In the genomic region with DNA sequence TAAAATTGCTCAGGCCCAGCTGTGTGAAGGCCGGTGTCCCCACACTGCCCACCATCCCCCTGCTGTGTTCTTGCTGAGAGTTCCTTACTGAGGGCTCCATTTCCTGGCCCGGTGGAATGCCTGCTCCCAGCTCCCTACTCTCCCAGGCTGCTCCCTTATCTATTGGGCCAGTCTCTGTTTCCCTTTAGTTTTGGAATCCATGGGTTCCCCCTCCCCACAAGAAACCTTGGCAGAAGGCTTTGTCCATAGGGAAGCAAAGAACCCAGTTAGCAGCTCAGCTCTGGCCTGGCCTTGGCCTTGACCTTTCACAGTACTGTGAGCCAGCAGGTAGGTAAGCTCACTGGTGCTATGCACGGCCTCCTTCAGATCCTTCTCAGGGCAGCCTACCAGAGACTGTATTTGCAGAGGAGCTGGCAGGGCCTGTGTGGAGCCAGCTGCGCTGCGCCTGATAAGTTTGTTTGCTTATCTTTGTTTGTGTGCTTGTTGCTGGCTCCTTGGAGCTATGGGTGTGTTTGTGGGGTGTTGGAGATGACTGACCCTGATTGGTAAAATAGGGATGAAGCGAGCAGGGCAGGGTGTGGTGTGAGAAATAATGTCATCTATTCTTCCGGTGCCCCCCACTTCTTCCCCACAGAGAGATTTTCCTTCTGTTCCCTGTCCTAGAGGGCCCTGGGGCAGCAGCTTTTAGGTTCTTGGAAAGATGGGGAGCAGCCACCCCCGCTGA, we compare ENCODE assay signal across 8 cellular contexts. TPM values are rescaled to one million over a fixed set of nuclear protein-coding genes. Genes with fewer than 3 reads are reported as not detected.
DNase-seq lines count a peak whose midpoint lies in the region; ATAC-seq and TF ChIP-seq lines count a peak whose summit lies in the region.

No MANE protein-coding gene starts in this region.

- peak; percentile 87 for DNase-seq in NCI-H146 (lab: John Stamatoyannopoulos, UW)
- peak; percentile 62 to 94 for DNase-seq in T47D (ENCODE audit: low read depth in 1 of 2, low spot score in 1 of 2)
- DNase-seq in lower lobe of right lung: peak; percentile 88
- DNase-seq in transverse colon: peak; percentile 85
- DNase-seq in activated CD8-positive, alpha-beta memory T cell treated with anti-CD3 and anti-CD28 coated beads, Interleukin-2, amount 10 ng/mL, durations not matched to agents 7 days and 5 days: no peak
- DNase-seq in NOMO-1 treated with DMSO at 0.1 percent for 48 hours (lab: John Stamatoyannopoulos, UW; ENCODE audit: unreplicated experiment): no peak

- no peaks in the 10 kb centered on the region for H3K9me3 ChIP-seq in BLaER1
- H3K9me3 ChIP-seq in lower lobe of right lung: no peaks in the 10 kb centered on the region
- H3K9me3 ChIP-seq in transverse colon: no peaks in the 10 kb centered on the region

- H3K4me3 Mint-ChIP-seq in activated CD8-positive, alpha-beta memory T cell treated with anti-CD3 and anti-CD28 coated beads, Interleukin-2, amount 10 ng/mL, durations not matched to agents 7 days and 5 days: no peak overlapping the region

- H3K27ac Mint-ChIP-seq in activated CD8-positive, alpha-beta memory T cell treated with anti-CD3 and anti-CD28 coated beads, Interleukin-2, amount 10 ng/mL, durations not matched to agents 7 days and 5 days: no peak overlapping the region

- TF ChIP-seq POLR2A in transverse colon (IDR thresholded peaks at IDR 0.05): peak; percentile 49

- H3K27ac ChIP-seq in BLaER1 (peak overlapping the region; percentile 92), lower lobe of right lung (peak overlapping the region; percentile 79), transverse colon (peak overlapping the region; percentile 84 to 94 (median 92))

- peaks cover 4% of the 10 kb centered on the region for H3K36me3 Mint-ChIP-seq in activated CD8-positive, alpha-beta memory T cell treated with anti-CD3 and anti-CD28 coated beads, Interleukin-2, amount 10 ng/mL, durations not matched to agents 7 days and 5 days

- in situ Hi-C loops in T47D (cut with HindIII; ENCODE audit: low pct_unique_long_range_greater_than_20kb, low sequenced_read_pairs) (no loop called here), transverse colon (cut with MboI; ENCODE audit: low pct_ligation_motif_present in 1 of 4, low pct_unique_long_range_greater_than_20kb in 1 of 4, low sequenced_read_pairs in 3 of 4) (no loop called here)

- H3K4me3 ChIP-seq in BLaER1: peak overlapping the region; percentile 51
- peak overlapping the region; percentile 8 for H3K4me3 ChIP-seq in lower lobe of right lung
- no peak overlapping the region for H3K4me3 ChIP-seq in transverse colon

- H3K9ac ChIP-seq in BLaER1: peak overlapping the region; percentile 78

- TF ChIP-seq CTCF in lower lobe of right lung (IDR thresholded peaks at IDR 0.05) (no peak), transverse colon (IDR thresholded peaks at IDR 0.05) (no peak)

- peak overlapping the region; percentile 89 for H3K4me2 ChIP-seq in BLaER1

- CTCF ChIA-PET in activated CD8-positive, alpha-beta memory T cell treated with anti-CD3 and anti-CD28 coated beads, Interleukin-2, amount 10 ng/mL, durations not matched to agents 7 days and 5 days (lab: Charles Lee): interaction anchor here (2.9 to 3.6 kb wide), 3 partner anchors 16 to 43 kb away, joined by 11 to 18 read pairs (median 14); no protein-coding TSS in a partner anchor

- ATAC-seq in lower lobe of right lung (peak; percentile 95 to 96), GM19395 (IDR thresholded peaks at IDR 0.05; ENCODE audit: unreplicated experiment) (no peak)
- ATAC-seq in activated CD8-positive, alpha-beta memory T cell treated with anti-CD3 and anti-CD28 coated beads, Interleukin-2, amount 10 ng/mL, durations not matched to agents 7 days and 5 days: no peak

- H4K20me1 ChIP-seq in BLaER1: peaks cover 100% of the 10 kb centered on the region

- no peaks in the 10 kb centered on the region for H3K9me3 Mint-ChIP-seq in activated CD8-positive, alpha-beta memory T cell treated with anti-CD3 and anti-CD28 coated beads, Interleukin-2, amount 10 ng/mL, durations not matched to agents 7 days and 5 days (ENCODE audit: low read depth)

- no peaks in the 10 kb centered on the region for H3K27me3 Mint-ChIP-seq in activated CD8-positive, alpha-beta memory T cell treated with anti-CD3 and anti-CD28 coated beads, Interleukin-2, amount 10 ng/mL, durations not matched to agents 7 days and 5 days

- intact Hi-C loops in lower lobe of right lung (cut with DNase I): no loop called here
- intact Hi-C loops in transverse colon (cut with DNase I; ENCODE audit: low total_unique reads): no loop called here

- H3K27me3 ChIP-seq in BLaER1 (no peaks in the 10 kb centered on the region), lower lobe of right lung (ENCODE audit: low read depth) (no peaks in the 10 kb centered on the region), transverse colon (no peaks in the 10 kb centered on the region)

- TF ChIP-seq EP300 in transverse colon (IDR thresholded peaks at IDR 0.05; ENCODE audit: low read depth): peak; percentile 35

- 29 to 41% methylated on average over 2 to 8 of the region's 8 CpGs for whole genome bisulfite sequencing in transverse colon (ENCODE audit: low coverage in 1 of 2), 2 donors

- H3K4me1 ChIP-seq in BLaER1 (peaks cover 98% of the 10 kb centered on the region), lower lobe of right lung (peaks cover 59% of the 10 kb centered on the region), transverse colon (peaks cover 75 to 90% (median 76%) of the 10 kb centered on the region in 4 donors)

- peaks cover 7% of the 10 kb centered on the region; the same call in 1 of the 2 replicates for H3K36me3 ChIP-seq in BLaER1
- H3K36me3 ChIP-seq in lower lobe of right lung: no peaks in the 10 kb centered on the region
- no peaks in the 10 kb centered on the region for H3K36me3 ChIP-seq in transverse colon

- H3K4me1 Mint-ChIP-seq in activated CD8-positive, alpha-beta memory T cell treated with anti-CD3 and anti-CD28 coated beads, Interleukin-2, amount 10 ng/mL, durations not matched to agents 7 days and 5 days: peaks cover 41% of the 10 kb centered on the region

RNA-seq across cellular contexts. Expression of gene MLXIP, which starts 19.2 kb away (rescaled TPM):
- total RNA-seq in lower lobe of right lung (55.9 TPM), transverse colon (100 to 1,000 TPM in 3 of 4 donors, 10 to 100 TPM in 1; 99.5 to 302 (median 151) TPM)
- total RNA-seq in activated CD8-positive, alpha-beta memory T cell treated with anti-CD3 and anti-CD28 coated beads, Interleukin-2, amount 10 ng/mL, durations not matched to agents 7 days and 5 days: 10 to 100 TPM; 36.1 to 36.4 TPM

Comparison
In these comparisons a context has a peak if more than half of its experiments do, and no peak if none do; other contexts are left out.
1. H3K4me3 ChIP-seq: peak in BLaER1 (single experiment) and lower lobe of right lung (single experiment); none in transverse colon (0 of 4).
2. DNase-seq: peak in NCI-H146 (single experiment), T47D (2 of 2), lower lobe of right lung (single experiment) and transverse colon (single experiment); none in activated CD8-positive, alpha-beta memory T cell treated with anti-CD3 and anti-CD28 coated beads, Interleukin-2, amount 10 ng/mL, durations not matched to agents 7 days and 5 days (single experiment) and NOMO-1 treated with DMSO at 0.1 percent for 48 hours (single experiment).
3. ATAC-seq: peak in lower lobe of right lung (2 of 2); none in activated CD8-positive, alpha-beta memory T cell treated with anti-CD3 and anti-CD28 coated beads, Interleukin-2, amount 10 ng/mL, durations not matched to agents 7 days and 5 days (single experiment) and GM19395 (single experiment).
4. Peak in every context shown above with its lines, with median percentiles within 50 percentile points of each other: H3K27ac ChIP-seq.